ENCODE assay signal across 13 cellular contexts in genomic region chr7:16929146-16929762, GRCh38. TPM values are rescaled to one million over a fixed set of nuclear protein-coding genes. Genes with fewer than 3 reads are reported as not detected.
A peak's percentile ranks its signal among the peaks of the same experiment; 100 is the strongest.
DNase-seq lines count a peak whose midpoint lies in the region; ATAC-seq, FAIRE-seq and TF ChIP-seq lines count a peak whose summit lies in the region.
"Had no signal": no experiment of that assay in that cellular context is flagged by ENCODE, and none has a peak within 500 bp of the region (broad histone marks: within the 10 kb centered on the region; RNA-seq: fewer than 3 reads in every experiment).

No MANE protein-coding gene starts in this region.

- no peaks in the 10 kb centered on the region for H3K27me3 ChIP-seq in astrocyte (ENCODE audit: insufficient read depth, low read length)
- H3K27me3 ChIP-seq in CD8-positive, alpha-beta memory T cell (ENCODE audit: insufficient read depth, low read length, poor library complexity, severe bottlenecking): no peaks in the 10 kb centered on the region
- H3K27me3 ChIP-seq: sigmoid colon had no signal

- ATAC-seq in GM18511 (IDR thresholded peaks at IDR 0.05; ENCODE audit: unreplicated experiment): peak; percentile 92
- peak; percentile 89 for ATAC-seq in GM21723 (IDR thresholded peaks at IDR 0.05; ENCODE audit: unreplicated experiment)
- ATAC-seq in HG03460 (IDR thresholded peaks at IDR 0.05; ENCODE audit: unreplicated experiment): peak; percentile 82
- no peak for ATAC-seq in activated T-helper 17 cell treated with anti-CD3 and anti-CD28 coated beads, Interleukin-2, amount 50 U/mL, for 72 hours (replicated peaks)

- TF ChIP-seq CTCF in astrocyte (IDR thresholded peaks at IDR 0.05; ENCODE audit: insufficient read depth, low read depth, low read length): no peak

- no peak overlapping the region for H3K4me2 ChIP-seq in astrocyte (ENCODE audit: low read length)

- CTCF ChIA-PET in CD8-positive, alpha-beta memory T cell (lab: Charles Lee): no interaction called here

- H3K4me3 Mint-ChIP-seq in astrocyte (ENCODE audit: unreplicated experiment): no peak overlapping the region
- H3K4me3 Mint-ChIP-seq in CD8-positive, alpha-beta memory T cell: no peak overlapping the region
- H3K4me3 Mint-ChIP-seq in activated T-helper 17 cell treated with anti-CD3 and anti-CD28 coated beads, Interleukin-2, amount 50 U/mL, for 72 hours: no peak overlapping the region

- H3K27ac ChIP-seq in astrocyte (ENCODE audit: low read depth, low read length): no peak overlapping the region
- H3K27ac ChIP-seq in CD8-positive, alpha-beta memory T cell (ENCODE audit: low read depth, low read length): no peak overlapping the region
- H3K27ac ChIP-seq: sigmoid colon had no signal

- H3K27ac Mint-ChIP-seq in astrocyte (ENCODE audit: unreplicated experiment): no peak overlapping the region
- no peak overlapping the region for H3K27ac Mint-ChIP-seq in CD8-positive, alpha-beta memory T cell
- H3K27ac Mint-ChIP-seq in activated T-helper 17 cell treated with anti-CD3 and anti-CD28 coated beads, Interleukin-2, amount 50 U/mL, for 72 hours: no peak overlapping the region

- no peaks in the 10 kb centered on the region for H3K79me2 ChIP-seq in astrocyte (ENCODE audit: insufficient read depth, low read length)

- POLR2A ChIA-PET in CD8-positive, alpha-beta memory T cell (lab: Charles Lee): no interaction called here

- FAIRE-seq in astrocyte (lab: Jason Lieb, UNC): peak; percentile 26
- FAIRE-seq: keratinocyte had no signal

- DNase-seq in astrocyte (ENCODE audit: low read depth) (no peak), ureter (ENCODE audit: low spot score) (no peak), LoVo (ENCODE audit: low spot score) (no peak)
- DNase-seq in CD8-positive, alpha-beta memory T cell: no peak
- DNase-seq: EL, sigmoid colon had no signal

- H3K4me1 ChIP-seq in astrocyte (ENCODE audit: insufficient read depth, low read length): peaks cover 4% of the 10 kb centered on the region
- H3K4me1 ChIP-seq in CD8-positive, alpha-beta memory T cell (ENCODE audit: insufficient read depth, low read length): peaks cover 26% of the 10 kb centered on the region
- H3K4me1 ChIP-seq: sigmoid colon had no signal

- H3K4me3 ChIP-seq in astrocyte (ENCODE audit: insufficient read depth, low read depth, low read length): no peak overlapping the region
- no peak overlapping the region for H3K4me3 ChIP-seq in CD8-positive, alpha-beta memory T cell (ENCODE audit: low read length)
- H3K4me3 ChIP-seq: sigmoid colon had no signal

- no peaks in the 10 kb centered on the region for H3K36me3 ChIP-seq in astrocyte (ENCODE audit: insufficient read depth, low read length)
- H3K36me3 ChIP-seq in CD8-positive, alpha-beta memory T cell (ENCODE audit: insufficient read depth, low read length): no peaks in the 10 kb centered on the region
- H3K36me3 ChIP-seq: sigmoid colon had no signal

- H2AFZ ChIP-seq in astrocyte (ENCODE audit: low read depth, low read length): no peak overlapping the region

- peaks cover 4% of the 10 kb centered on the region for H3K4me1 Mint-ChIP-seq in astrocyte (ENCODE audit: low read depth, unreplicated experiment)
- H3K4me1 Mint-ChIP-seq in CD8-positive, alpha-beta memory T cell: peaks cover 12 to 44% (median 15%) of the 10 kb centered on the region in 3 donors
- peaks cover 22% of the 10 kb centered on the region for H3K4me1 Mint-ChIP-seq in activated T-helper 17 cell treated with anti-CD3 and anti-CD28 coated beads, Interleukin-2, amount 50 U/mL, for 72 hours

- H3K27me3 Mint-ChIP-seq in astrocyte (ENCODE audit: low read depth, unreplicated experiment): no peaks in the 10 kb centered on the region
- H3K27me3 Mint-ChIP-seq in CD8-positive, alpha-beta memory T cell: no peaks in the 10 kb centered on the region
- H3K27me3 Mint-ChIP-seq in activated T-helper 17 cell treated with anti-CD3 and anti-CD28 coated beads, Interleukin-2, amount 50 U/mL, for 72 hours: no peaks in the 10 kb centered on the region

- no peaks in the 10 kb centered on the region for H4K20me1 ChIP-seq in astrocyte (ENCODE audit: insufficient read depth, low read length)

- H3K36me3 Mint-ChIP-seq in astrocyte (ENCODE audit: low read depth, unreplicated experiment): no peaks in the 10 kb centered on the region
- no peaks in the 10 kb centered on the region for H3K36me3 Mint-ChIP-seq in CD8-positive, alpha-beta memory T cell
- H3K36me3 Mint-ChIP-seq in activated T-helper 17 cell treated with anti-CD3 and anti-CD28 coated beads, Interleukin-2, amount 50 U/mL, for 72 hours (ENCODE audit: low read depth): no peaks in the 10 kb centered on the region

- H3K9me3 ChIP-seq in astrocyte (ENCODE audit: insufficient read depth, low read depth, low read length): no peaks in the 10 kb centered on the region
- H3K9me3 ChIP-seq in CD8-positive, alpha-beta memory T cell (ENCODE audit: low read length): no peaks in the 10 kb centered on the region
- H3K9me3 ChIP-seq: sigmoid colon had no signal

- no peak overlapping the region for H3K9ac ChIP-seq in astrocyte (ENCODE audit: low read length)

- H3K9me3 Mint-ChIP-seq in astrocyte (ENCODE audit: unreplicated experiment): no peaks in the 10 kb centered on the region
- H3K9me3 Mint-ChIP-seq in CD8-positive, alpha-beta memory T cell: no peaks in the 10 kb centered on the region
- H3K9me3 Mint-ChIP-seq in activated T-helper 17 cell treated with anti-CD3 and anti-CD28 coated beads, Interleukin-2, amount 50 U/mL, for 72 hours: no peaks in the 10 kb centered on the region
- H3K9me3 Mint-ChIP-seq: IgD-negative memory B cell had no signal

RNA-seq across cellular contexts. Expression of gene AGR3, which starts 47.5 kb away (rescaled TPM):
- total RNA-seq in astrocyte (not detected in 2 replicates), ureter (8.7 TPM)
- not detected for total RNA-seq in CD8-positive, alpha-beta memory T cell
- not detected for polyA plus RNA-seq in CD8-positive, alpha-beta memory T cell
- not detected for total RNA-seq in activated T-helper 17 cell treated with anti-CD3 and anti-CD28 coated beads, Interleukin-2, amount 50 U/mL, for 72 hours
- total RNA-seq: dermis microvascular lymphatic vessel endothelial cell had no signal
- polyA plus RNA-seq: IgD-negative memory B cell, keratinocyte had no signal
